Comparison of ENCODE assay signal across 2 cellular contexts in the genomic region with DNA sequence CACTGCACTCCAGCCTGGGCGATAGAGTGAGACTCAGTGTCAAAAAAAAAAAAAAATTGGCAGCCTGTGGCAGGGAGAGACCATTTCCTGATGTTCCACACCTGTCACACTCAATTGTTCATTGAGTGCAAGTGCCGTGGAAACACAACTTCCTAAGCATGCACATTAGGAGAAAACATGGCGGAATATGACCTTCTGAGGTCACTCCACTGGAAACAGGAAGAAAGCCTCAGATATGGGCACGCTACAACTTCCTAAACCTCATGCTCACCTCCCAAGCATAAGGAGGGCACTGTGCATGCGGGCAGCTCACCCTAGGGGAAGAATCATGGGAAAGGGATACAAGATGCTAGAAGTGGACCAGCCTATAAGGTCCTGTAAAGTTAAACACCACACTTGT.
TF ChIP-seq lines count a peak whose summit lies in the region.

No MANE protein-coding gene starts in this region.

TF ChIP-seq in liver, 16 proteins besides CTCF, POLR2A, EP300 and RAD21 (continued from another document):
- no peak for TF ChIP-seq HNF4A (conservative IDR thresholded peaks at IDR 0.05)
- TF ChIP-seq HNF4G (IDR thresholded peaks at IDR 0.05) = no peak
TF ChIP-seq in liver: peak in this region for 1.

TF ChIP-seq in HepG2, 621 proteins besides CTCF, POLR2A, EP300 and RAD21 (continued from another document):
- TF ChIP-seq, protein P1, sequence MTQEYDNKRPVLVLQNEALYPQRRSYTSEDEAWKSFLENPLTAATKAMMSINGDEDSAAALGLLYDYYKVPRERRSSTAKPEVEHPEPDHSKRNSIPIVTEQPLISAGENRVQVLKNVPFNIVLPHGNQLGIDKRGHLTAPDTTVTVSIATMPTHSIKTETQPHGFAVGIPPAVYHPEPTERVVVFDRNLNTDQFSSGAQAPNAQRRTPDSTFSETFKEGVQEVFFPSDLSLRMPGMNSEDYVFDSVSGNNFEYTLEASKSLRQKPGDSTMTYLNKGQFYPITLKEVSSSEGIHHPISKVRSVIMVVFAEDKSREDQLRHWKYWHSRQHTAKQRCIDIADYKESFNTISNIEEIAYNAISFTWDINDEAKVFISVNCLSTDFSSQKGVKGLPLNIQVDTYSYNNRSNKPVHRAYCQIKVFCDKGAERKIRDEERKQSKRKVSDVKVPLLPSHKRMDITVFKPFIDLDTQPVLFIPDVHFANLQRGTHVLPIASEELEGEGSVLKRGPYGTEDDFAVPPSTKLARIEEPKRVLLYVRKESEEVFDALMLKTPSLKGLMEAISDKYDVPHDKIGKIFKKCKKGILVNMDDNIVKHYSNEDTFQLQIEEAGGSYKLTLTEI (CRISPR knock-in tag; conservative IDR thresholded peaks at IDR 0.05) = no peak
- no peak for TF ChIP-seq MED1 (CRISPR knock-in tag; IDR thresholded peaks at IDR 0.05)
